1 cellular context compared by ENCODE assay signal in the genomic region with DNA sequence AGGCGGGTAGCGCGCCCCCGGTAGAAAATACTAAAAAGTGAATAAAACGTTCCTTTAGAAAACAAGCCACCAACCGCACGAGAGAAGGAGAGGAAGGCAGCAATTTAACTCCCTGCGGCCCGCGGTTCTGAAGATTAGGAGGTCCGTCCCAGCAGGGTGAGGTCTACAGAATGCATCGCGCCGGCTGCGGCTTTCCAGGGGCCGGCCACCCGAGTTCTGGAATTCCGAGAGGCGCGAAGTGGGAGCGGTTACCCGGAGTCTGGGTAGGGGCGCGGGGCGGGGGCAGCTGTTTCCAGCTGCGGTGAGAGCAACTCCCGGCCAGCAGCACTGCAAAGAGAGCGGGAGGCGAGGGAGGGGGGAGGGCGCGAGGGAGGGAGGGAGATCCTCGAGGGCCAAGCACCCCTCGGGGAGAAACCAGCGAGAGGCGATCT.
TF ChIP-seq lines count a peak whose summit lies in the region.

No MANE protein-coding gene starts in this region.

TF ChIP-seq in H1, 55 proteins besides CTCF, POLR2A, EP300 and RAD21:
- TF ChIP-seq RNF2 (IDR thresholded peaks at IDR 0.05; ENCODE audit: borderline replicate concordance, low read depth, low read length, missing control alignments, poor library complexity, severe bottlenecking) (peak; percentile 13), PHF8 (conservative IDR thresholded peaks at IDR 0.05; ENCODE audit: low read depth, low read length) (peak; percentile 4; the same call in 1 of the 2 replicates), ASH2L (IDR thresholded peaks at IDR 0.05; ENCODE audit: low read length) (no peak), RFX5 (IDR thresholded peaks at IDR 0.05; ENCODE audit: borderline replicate concordance, low read depth, low read length) (no peak), MAFK (IDR thresholded peaks at IDR 0.05; ENCODE audit: low read depth, low read length) (no peak)
